ENCODE assay signal across 19 cellular contexts in genomic region chr22:30399718-30400117, GRCh38. TPM values are rescaled to one million over a fixed set of nuclear protein-coding genes. Genes with fewer than 3 reads are reported as not detected.
DNase-seq lines count a peak whose midpoint lies in the region; ATAC-seq and TF ChIP-seq lines count a peak whose summit lies in the region.
"Had no signal": no experiment of that assay in that cellular context is flagged by ENCODE, and none has a peak within 500 bp of the region (broad histone marks: within the 10 kb centered on the region; RNA-seq: fewer than 3 reads in every experiment).

No MANE protein-coding gene starts in this region.

- peaks cover 13% of the 10 kb centered on the region for H3K4me1 Mint-ChIP-seq in activated T-helper 17 cell treated with anti-CD3 and anti-CD28 coated beads, Interleukin-2, amount 50 U/mL, for 72 hours

- no peak for TF ChIP-seq EP300 in ovary (IDR thresholded peaks at IDR 0.05)

- H3K4me1 ChIP-seq in right lobe of liver (peaks cover 0 to 59% (median 28%) of the 10 kb centered on the region in 4 donors), skeletal muscle satellite cell (ENCODE audit: control insufficient read depth, insufficient read depth, low read length) (peaks cover 43% of the 10 kb centered on the region), PC-3 (ENCODE audit: insufficient read depth, low read length) (peaks cover 8% of the 10 kb centered on the region), ovary (ENCODE audit: insufficient read depth) (peaks cover 9% of the 10 kb centered on the region)
- H3K4me1 ChIP-seq: BE2C had no signal

- CTCF ChIA-PET in RWPE1 (lab: Yijun Ruan, JAX): no interaction called here
- CTCF ChIA-PET in PC-3 (lab: Charles Lee): no interaction called here

- no peaks in the 10 kb centered on the region for H3F3A ChIP-seq in PC-3 (ENCODE audit: low read length, unreplicated experiment)

- H3K27me3 ChIP-seq in right lobe of liver (no peaks in the 10 kb centered on the region), skeletal muscle satellite cell (ENCODE audit: control insufficient read depth, insufficient read depth, low read length) (no peaks in the 10 kb centered on the region), PC-3 (ENCODE audit: low read length) (no peaks in the 10 kb centered on the region), ovary (no peaks in the 10 kb centered on the region)

- H4K20me1 ChIP-seq in PC-3 (ENCODE audit: low read length): peaks cover 6% of the 10 kb centered on the region; the same call in 1 of the 2 replicates

- H3K9me3 ChIP-seq in right lobe of liver (no peaks in the 10 kb centered on the region), skeletal muscle satellite cell (replicated peaks; ENCODE audit: low read length) (no peaks in the 10 kb centered on the region), PC-3 (ENCODE audit: low read length) (no peaks in the 10 kb centered on the region), ovary (no peaks in the 10 kb centered on the region)
- H3K9me3 ChIP-seq: BE2C had no signal

- H3K9me3 Mint-ChIP-seq in activated T-helper 17 cell treated with anti-CD3 and anti-CD28 coated beads, Interleukin-2, amount 50 U/mL, for 72 hours: no peaks in the 10 kb centered on the region
- H3K9me3 Mint-ChIP-seq: CD8-positive, alpha-beta memory T cell had no signal

- H3K27ac Mint-ChIP-seq in activated T-helper 17 cell treated with anti-CD3 and anti-CD28 coated beads, Interleukin-2, amount 50 U/mL, for 72 hours: no peak overlapping the region

- peaks cover 25% of the 10 kb centered on the region for H3K79me2 ChIP-seq in PC-3 (ENCODE audit: low read length)

- peak overlapping the region; percentile 96 for H3K4me2 ChIP-seq in skeletal muscle satellite cell (ENCODE audit: low read length)
- H3K4me2 ChIP-seq in PC-3 (ENCODE audit: low read length): no peak overlapping the region

- H3K36me3 ChIP-seq in right lobe of liver (peaks cover 0 to 37% (median 3%) of the 10 kb centered on the region in 4 donors), skeletal muscle satellite cell (ENCODE audit: insufficient read depth, low read length) (peaks cover 36% of the 10 kb centered on the region), PC-3 (ENCODE audit: low read depth, low read length) (no peaks in the 10 kb centered on the region), ovary (no peaks in the 10 kb centered on the region)
- H3K36me3 ChIP-seq: BE2C had no signal

- intact Hi-C loops in right lobe of liver (cut with DNase I): loop anchor here in 1 of 2 donors (10.0 kb wide), 1 partner anchor 75 kb away; the partner anchor contains the start of gene SEC14L3
- intact Hi-C loops in PC-3 (cut with micrococcal nuclease): no loop called here
- intact Hi-C loops in ovary (cut with DNase I): loop anchor here in 1 of 4 donors (10.0 kb wide), 1 partner anchor 295 kb away; no protein-coding TSS in a partner anchor

- DNase-seq in RWPE1 (ENCODE audit: low spot score): no peak
- DNase-seq in right lobe of liver: no peak
- DNase-seq in PC-3: no peak
- no peak for DNase-seq in ovary
- DNase-seq: BE2C; CD8-positive, alpha-beta memory T cell; KG1; MM.1S; NCI-H1105; NCI-H1694 treated with DMSO at 0.1 percent for 48 hours; NCI-H446; NCI-H748 treated with DMSO at 0.1 percent for 48 hours; SHP77 had no signal

- POLR2A ChIA-PET in RWPE1 (lab: Yijun Ruan, JAX; ENCODE audit: low non-redundant PET): no interaction called here
- POLR2A ChIA-PET in PC-3 (lab: Charles Lee; ENCODE audit: unreplicated experiment): no interaction called here

- peak overlapping the region in 2 of 3 donors; percentile 91 to 99 for H3K4me3 ChIP-seq in right lobe of liver
- peak overlapping the region; percentile 89 for H3K4me3 ChIP-seq in skeletal muscle satellite cell (ENCODE audit: low read length)
- no peak overlapping the region for H3K4me3 ChIP-seq in PC-3 (ENCODE audit: low read length)
- no peak overlapping the region for H3K4me3 ChIP-seq in ovary

- H3K27ac ChIP-seq in RWPE1 (peak overlapping the region; percentile 82), cingulate gyrus (ENCODE audit: low read depth, low read length) (peak overlapping the region; percentile 65), right lobe of liver (peak overlapping the region in 2 of 3 donors; percentile 87 to 90), PC-3 (ENCODE audit: low read length) (no peak overlapping the region), ovary (no peak overlapping the region)
- H3K27ac ChIP-seq: HL-60 had no signal

- BruUV-seq in PC-3 (replicated peaks; lab: Mats Ljungman, UMichigan): no TSS peak

- H3K9ac ChIP-seq in skeletal muscle satellite cell (ENCODE audit: low read depth, low read length): peak overlapping the region; percentile 87
- no peak overlapping the region for H3K9ac ChIP-seq in PC-3 (ENCODE audit: low read length)

- H2AFZ ChIP-seq in PC-3 (ENCODE audit: low read length): no peak overlapping the region

- 21% methylated on average over 2 of the region's 5 CpGs for WGBS in right lobe of liver (ENCODE audit: insufficient coverage, low coverage, low lambda C conversion rate, missing lambda C conversion rate)
- 75 to 78% (median 76%) methylated on average over 5 of the region's 5 CpGs for WGBS in ovary, 3 donors

- peaks cover 46% of the 10 kb centered on the region for H3K36me3 Mint-ChIP-seq in activated T-helper 17 cell treated with anti-CD3 and anti-CD28 coated beads, Interleukin-2, amount 50 U/mL, for 72 hours (ENCODE audit: low read depth)
- H3K36me3 Mint-ChIP-seq: CD8-positive, alpha-beta memory T cell had no signal

- TF ChIP-seq CTCF in RWPE1 (conservative IDR thresholded peaks at IDR 0.05; ENCODE audit: low read depth): no peak
- no peak for TF ChIP-seq CTCF in right lobe of liver (IDR thresholded peaks at IDR 0.05)
- no peak for TF ChIP-seq CTCF in PC-3 (conservative IDR thresholded peaks at IDR 0.05; ENCODE audit: low read depth, low read length)
- TF ChIP-seq CTCF in ovary (IDR thresholded peaks at IDR 0.05): no peak

- H3K9me2 ChIP-seq in PC-3 (replicated peaks; ENCODE audit: low read length): no peaks in the 10 kb centered on the region

- H3K4me3 Mint-ChIP-seq in activated T-helper 17 cell treated with anti-CD3 and anti-CD28 coated beads, Interleukin-2, amount 50 U/mL, for 72 hours: no peak overlapping the region

- H3K27me3 Mint-ChIP-seq in activated T-helper 17 cell treated with anti-CD3 and anti-CD28 coated beads, Interleukin-2, amount 50 U/mL, for 72 hours: no peaks in the 10 kb centered on the region

- ATAC-seq in right lobe of liver (no peak), PC-3 (no peak), HG03342 (IDR thresholded peaks at IDR 0.05; ENCODE audit: unreplicated experiment) (no peak)
- ATAC-seq in activated T-helper 17 cell treated with anti-CD3 and anti-CD28 coated beads, Interleukin-2, amount 50 U/mL, for 72 hours (replicated peaks): no peak
- ATAC-seq: Panc1 had no signal

- TF ChIP-seq POLR2A in right lobe of liver (IDR thresholded peaks at IDR 0.05): no peak
- no peak for TF ChIP-seq POLR2A in ovary (IDR thresholded peaks at IDR 0.05)

RNA-seq across cellular contexts. Expression of gene SEC14L2, which starts 2.9 kb away (rescaled TPM):
- total RNA-seq in right lobe of liver: 100 to 1,000 TPM in 3 of 6 experiments, 10 to 100 TPM in 3; 42.7 to 240 (median 101) TPM
- total RNA-seq in skeletal muscle satellite cell (2012; rRNA removed): 24.6 and 33.9 TPM in 2 replicates
- 9.7 and 16.8 TPM in 2 replicates for total RNA-seq in PC-3 (2014; rRNA removed)
- 10 to 100 TPM in 3 of 7 donors, 1 to 10 TPM in 4; 3.0 to 14.3 (median 9.0) TPM for total RNA-seq in ovary
- polyA plus RNA-seq in ovary: 1 to 10 TPM; 2.5 to 8.2 TPM
- 10 to 100 TPM; 11.3 to 52.8 TPM for total RNA-seq in activated T-helper 17 cell treated with anti-CD3 and anti-CD28 coated beads, Interleukin-2, amount 50 U/mL, for 72 hours

RNA-seq across cellular contexts. Expression of gene RNF215, which starts 12.5 kb away (rescaled TPM):
- total RNA-seq in right lobe of liver: 10 to 100 TPM in 1 of 6 experiments, 1 to 10 TPM in 5; 6.2 to 10.0 (median 7.4) TPM
- 19.5 and 20.5 TPM in 2 replicates for total RNA-seq in skeletal muscle satellite cell (2012; rRNA removed)
- total RNA-seq in PC-3 (2014; rRNA removed): 22.6 and 25.2 TPM in 2 replicates
- total RNA-seq in ovary: 10 to 100 TPM in 5 of 7 donors, 1 to 10 TPM in 2; 6.1 to 26.1 (median 15.4) TPM
- 10 to 100 TPM in 1 of 2 donors, 1 to 10 TPM in 1; 2.9 to 13.6 TPM for polyA plus RNA-seq in ovary
- 10 to 100 TPM; 10.7 to 18.4 TPM for total RNA-seq in activated T-helper 17 cell treated with anti-CD3 and anti-CD28 coated beads, Interleukin-2, amount 50 U/mL, for 72 hours

RNA-seq across cellular contexts. Expression of gene MTFP1, which starts 25.9 kb away (rescaled TPM):
- total RNA-seq in right lobe of liver (10 to 100 TPM in 3 of 6 experiments, 1 to 10 TPM in 3; 4.2 to 30.1 (median 9.1) TPM), PC-3 (2014; rRNA removed) (59.3 and 65.7 TPM in 2 replicates), ovary (10 to 100 TPM in 1 of 7 donors, 1 to 10 TPM in 6; 1.7 to 10.9 (median 7.1) TPM)
- total RNA-seq in skeletal muscle satellite cell (2012; rRNA removed): 14.7 and 19.2 TPM in 2 replicates
- polyA plus RNA-seq in ovary: 1 to 10 TPM; 3.8 to 4.0 TPM
- total RNA-seq in activated T-helper 17 cell treated with anti-CD3 and anti-CD28 coated beads, Interleukin-2, amount 50 U/mL, for 72 hours: 10 to 100 TPM; 42.4 to 51.3 TPM

RNA-seq across cellular contexts. Expression of gene CCDC157, which starts 42.9 kb away (rescaled TPM):
- total RNA-seq in right lobe of liver (1 to 10 TPM in 3 of 6 experiments, under 1 TPM in 3; 0.54 to 2.9 (median 0.86) TPM), PC-3 (2014; rRNA removed) (1.5 and 3.5 TPM in 2 replicates), ovary (10 to 100 TPM in 1 of 7 donors, 1 to 10 TPM in 6; 2.0 to 28.0 (median 2.7) TPM)
- 0.51 and 2.6 TPM in 2 replicates for total RNA-seq in skeletal muscle satellite cell (2012; rRNA removed)
- 1 to 10 TPM in 1 of 2 donors, under 1 TPM in 1; 0.60 to 1.8 TPM for polyA plus RNA-seq in ovary
- total RNA-seq in activated T-helper 17 cell treated with anti-CD3 and anti-CD28 coated beads, Interleukin-2, amount 50 U/mL, for 72 hours: 1 to 10 TPM in 1 of 2 donors, under 1 TPM in 1; 0.50 to 2.5 TPM

RNA-seq across cellular contexts. Expression of gene SF3A1, which starts 43.0 kb away (rescaled TPM):
- total RNA-seq in right lobe of liver (10 to 100 TPM; 42.6 to 72.8 (median 66.5) TPM), PC-3 (2014; rRNA removed) (59.2 and 69.3 TPM in 2 replicates), ovary (100 to 1,000 TPM in 5 of 7 donors, 10 to 100 TPM in 2; 36.4 to 211 (median 176) TPM)
- 23.2 and 26.9 TPM in 2 replicates for total RNA-seq in skeletal muscle satellite cell (2012; rRNA removed)
- polyA plus RNA-seq in ovary: 10 to 100 TPM; 42.3 to 80.8 TPM
- total RNA-seq in activated T-helper 17 cell treated with anti-CD3 and anti-CD28 coated beads, Interleukin-2, amount 50 U/mL, for 72 hours: 100 to 1,000 TPM; 275 to 294 TPM

Comparison
In these comparisons a context has a peak if more than half of its experiments do, and no peak if none do; other contexts are left out.
1. H3K27ac ChIP-seq: peak in RWPE1 (single experiment), cingulate gyrus (single experiment) and right lobe of liver (2 of 3); none in PC-3 (single experiment) and ovary (0 of 2).
2. H3K4me3 ChIP-seq: peak in right lobe of liver (2 of 3) and skeletal muscle satellite cell (single experiment); none in PC-3 (single experiment) and ovary (single experiment).